ENCODE assay signal across 24 cellular contexts in genomic region chr12:58455146-58455545, GRCh38.
"Had no signal": no experiment of that assay in that cellular context is flagged by ENCODE, and none has a peak within 500 bp of the region (broad histone marks: within the 10 kb centered on the region; RNA-seq: fewer than 3 reads in every experiment).

No MANE protein-coding gene starts in this region.

- H3K27ac Mint-ChIP-seq: activated CD4-positive, alpha-beta T cell treated with anti-CD3 and anti-CD28 coated beads, Interleukin-2, amount 10 ng/mL, durations not matched to agents 7 days and 5 days; activated CD8-positive, alpha-beta T cell treated with anti-CD3 and anti-CD28 coated beads, Interleukin-2, amount 10 ng/mL, durations not matched to agents 7 days and 5 days; activated naive CD8-positive, alpha-beta T cell treated with anti-CD3 and anti-CD28 coated beads, Interleukin-2, amount 10 ng/mL, durations not matched to agents 7 days and 5 days; activated T-cell treated with anti-CD3 and anti-CD28 coated beads, Interleukin-2, amount 50 U/mL, for 24 hours; activated T-helper 2 cell treated with anti-CD3 and anti-CD28 coated beads, Interferon-gamma antibody, Interleukin-2, Interleukin-4, amounts not matched to agents 10 μg/mL and 5 μg/mL and 100 μg/mL, durations not matched to agents 14 hours and 24 hours and 36 hours; natural killer cell treated with Interleukin-12 subunit alpha and Interleukin-12 subunit beta and Interleukin-15 and Interleukin-18, amount 100 ng/mL, for 72 hours; stimulated activated naive CD8-positive, alpha-beta T cell treated with anti-CD3 and anti-CD28 coated beads, Interleukin-15, amount 100 ng/mL, for 72 hours; T-cell had no signal

- H3K36me3 Mint-ChIP-seq: activated naive CD8-positive, alpha-beta T cell treated with anti-CD3 and anti-CD28 coated beads, Interleukin-2, amount 10 ng/mL, durations not matched to agents 7 days and 5 days; natural killer cell treated with Interleukin-12 subunit alpha and Interleukin-12 subunit beta and Interleukin-15 and Interleukin-18, amount 100 ng/mL, for 72 hours; T-cell had no signal

- H3K27me3 ChIP-seq: esophagus squamous epithelium, foreskin keratinocyte, hepatocyte, neutrophil, suprapubic skin, transverse colon, vagina had no signal

- DNase-seq: activated CD4-positive, alpha-beta T cell treated with anti-CD3 and anti-CD28 coated beads, Interleukin-2, amount 10 ng/mL, durations not matched to agents 7 days and 5 days; activated CD4-positive, CD25-positive, alpha-beta regulatory T cell; activated CD8-positive, alpha-beta T cell treated with anti-CD3 and anti-CD28 coated beads, Interleukin-2, amount 10 ng/mL, durations not matched to agents 7 days and 5 days; activated naive CD4-positive, alpha-beta T cell treated with Interleukin-2 at 50 U/mL for 16 hours; activated naive CD8-positive, alpha-beta T cell treated with anti-CD3 and anti-CD28 coated beads, Interleukin-2, amount 10 ng/mL, durations not matched to agents 7 days and 5 days; activated T-cell treated with anti-CD3 and anti-CD28 coated beads, Interleukin-2, amount 50 U/mL, for 24 hours; anterior cingulate cortex; dermis blood vessel endothelial cell; effector memory CD4-positive, alpha-beta T cell; esophagus squamous epithelium; foreskin keratinocyte; islet precursor cell; left colon; lower lobe of right lung; stimulated activated naive CD8-positive, alpha-beta T cell treated with anti-CD3 and anti-CD28 coated beads, Interleukin-15, amount 100 ng/mL, for 72 hours; T-cell; transverse colon had no signal

- ATAC-seq: activated CD8-positive, alpha-beta T cell treated with anti-CD3 and anti-CD28 coated beads, Interleukin-2, amount 10 ng/mL, durations not matched to agents 7 days and 5 days; foreskin keratinocyte; left colon; lower lobe of right lung; natural killer cell treated with Interleukin-12 subunit alpha and Interleukin-12 subunit beta and Interleukin-15 and Interleukin-18, amount 100 ng/mL, for 72 hours; stimulated activated naive CD8-positive, alpha-beta T cell treated with anti-CD3 and anti-CD28 coated beads, Interleukin-15, amount 100 ng/mL, for 72 hours; T-cell had no signal

- H3K4me1 ChIP-seq: esophagus squamous epithelium, foreskin keratinocyte, lower lobe of right lung, suprapubic skin, transverse colon had no signal

- H3K36me3 ChIP-seq: esophagus squamous epithelium, lower lobe of right lung, neutrophil, suprapubic skin, transverse colon, vagina had no signal

- H3K4me1 Mint-ChIP-seq: activated CD4-positive, alpha-beta T cell treated with anti-CD3 and anti-CD28 coated beads, Interleukin-2, amount 10 ng/mL, durations not matched to agents 7 days and 5 days; activated naive CD8-positive, alpha-beta T cell treated with anti-CD3 and anti-CD28 coated beads, Interleukin-2, amount 10 ng/mL, durations not matched to agents 7 days and 5 days; stimulated activated naive CD8-positive, alpha-beta T cell treated with anti-CD3 and anti-CD28 coated beads, Interleukin-15, amount 100 ng/mL, for 72 hours; T-cell had no signal

- H3K9me3 Mint-ChIP-seq: activated CD4-positive, alpha-beta T cell treated with anti-CD3 and anti-CD28 coated beads, Interleukin-2, amount 10 ng/mL, durations not matched to agents 7 days and 5 days; activated naive CD8-positive, alpha-beta T cell treated with anti-CD3 and anti-CD28 coated beads, Interleukin-2, amount 10 ng/mL, durations not matched to agents 7 days and 5 days; activated T-helper 2 cell treated with anti-CD3 and anti-CD28 coated beads, Interferon-gamma antibody, Interleukin-2, Interleukin-4, amounts not matched to agents 10 μg/mL and 5 μg/mL and 100 μg/mL, durations not matched to agents 14 hours and 24 hours and 36 hours; T-cell had no signal

- H3K9me3 ChIP-seq: esophagus squamous epithelium, lower lobe of right lung, neutrophil, suprapubic skin, transverse colon, vagina had no signal

- H3K4me3 Mint-ChIP-seq: activated CD4-positive, alpha-beta T cell treated with anti-CD3 and anti-CD28 coated beads, Interleukin-2, amount 10 ng/mL, durations not matched to agents 7 days and 5 days; activated CD8-positive, alpha-beta T cell treated with anti-CD3 and anti-CD28 coated beads, Interleukin-2, amount 10 ng/mL, durations not matched to agents 7 days and 5 days; activated naive CD8-positive, alpha-beta T cell treated with anti-CD3 and anti-CD28 coated beads, Interleukin-2, amount 10 ng/mL, durations not matched to agents 7 days and 5 days; activated T-cell treated with anti-CD3 and anti-CD28 coated beads, Interleukin-2, amount 50 U/mL, for 24 hours; natural killer cell treated with Interleukin-12 subunit alpha and Interleukin-12 subunit beta and Interleukin-15 and Interleukin-18, amount 100 ng/mL, for 72 hours; stimulated activated naive CD8-positive, alpha-beta T cell treated with anti-CD3 and anti-CD28 coated beads, Interleukin-15, amount 100 ng/mL, for 72 hours; T-cell had no signal

- H3K4me3 ChIP-seq: esophagus squamous epithelium, hepatocyte, lower lobe of right lung, skin epidermis, suprapubic skin, transverse colon, vagina had no signal

- H3K27me3 Mint-ChIP-seq: activated naive CD8-positive, alpha-beta T cell treated with anti-CD3 and anti-CD28 coated beads, Interleukin-2, amount 10 ng/mL, durations not matched to agents 7 days and 5 days; stimulated activated naive CD8-positive, alpha-beta T cell treated with anti-CD3 and anti-CD28 coated beads, Interleukin-15, amount 100 ng/mL, for 72 hours had no signal
